Comparison of ENCODE assay signal across 1 cellular context in the genomic region with DNA sequence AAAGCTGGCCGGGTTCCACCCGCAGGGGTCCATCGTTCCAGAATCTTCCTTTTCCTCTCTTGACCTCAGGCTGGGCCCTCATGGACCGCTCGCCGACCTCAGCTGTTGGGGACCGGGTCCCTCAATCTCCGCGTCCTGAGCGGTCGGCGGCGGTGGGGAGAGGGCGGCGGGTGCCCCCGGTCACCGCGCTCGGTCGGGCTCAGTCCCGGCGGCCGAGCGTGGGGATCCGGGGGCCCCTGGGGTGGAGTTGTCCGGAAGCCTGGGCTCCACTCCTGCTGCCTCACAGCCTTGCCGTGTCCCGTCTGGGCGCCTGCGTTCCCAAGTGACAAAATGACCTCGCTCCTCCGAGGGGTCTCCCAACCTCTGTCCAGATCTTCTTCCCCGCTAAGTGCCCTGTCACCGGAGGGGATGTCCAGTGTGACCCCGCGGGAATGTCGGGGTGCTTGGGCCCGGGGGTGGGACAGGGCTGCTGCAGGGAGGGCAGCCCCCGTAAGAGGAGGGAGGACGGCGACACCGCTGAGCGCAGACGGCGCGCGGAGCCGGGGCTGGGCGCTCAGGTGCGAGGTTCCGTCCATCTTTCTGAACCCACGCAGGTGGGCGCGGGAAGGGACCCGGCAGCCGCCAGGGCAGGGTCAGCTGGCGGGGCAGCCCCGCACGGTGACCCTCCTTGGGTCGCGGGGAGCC.
TF ChIP-seq lines count a peak whose summit lies in the region.

No MANE protein-coding gene starts in this region.

TF ChIP-seq in endothelial cell of umbilical vein, 7 proteins besides CTCF, POLR2A, EP300 and RAD21 (continued from another document):
- TF ChIP-seq POLR2AphosphoS5 (IDR thresholded peaks at IDR 0.05; ENCODE audit: insufficient read depth, low read depth, low read length) (no peak), JUN (IDR thresholded peaks at IDR 0.05; ENCODE audit: borderline replicate concordance, insufficient read depth, insufficient read length, low read depth) (no peak)
